ENCODE assay signal across 23 cellular contexts in genomic region chr10:77774940-77775391, GRCh38.
DNase-seq lines count a peak whose midpoint lies in the region; ATAC-seq, FAIRE-seq and TF ChIP-seq lines count a peak whose summit lies in the region.
"Had no signal": no experiment of that assay in that cellular context is flagged by ENCODE, and none has a peak within 500 bp of the region (broad histone marks: within the 10 kb centered on the region; RNA-seq: fewer than 3 reads in every experiment).

No MANE protein-coding gene starts in this region.

- H3K27ac ChIP-seq in right atrium auricular region (no peak overlapping the region), right cardiac atrium (ENCODE audit: low read length) (no peak overlapping the region), neuronal stem cell (replicated peaks; ENCODE audit: low read length) (no peak overlapping the region), GM23248 (no peak overlapping the region)
- H3K27ac ChIP-seq in naive thymus-derived CD4-positive, alpha-beta T cell (ENCODE audit: low read depth, low read length), result no peak overlapping the region
- H3K27ac ChIP-seq: ascending aorta, lower lobe of right lung, uterus had no signal

- H2AFZ ChIP-seq in neuronal stem cell (ENCODE audit: low read length) (no peak overlapping the region), GM23248 (no peak overlapping the region)

- no peak for TF ChIP-seq CTCF in right atrium auricular region (IDR thresholded peaks at IDR 0.05)
- no peak for TF ChIP-seq CTCF in fibroblast of pulmonary artery (IDR thresholded peaks at IDR 0.05; ENCODE audit: low read length, missing control alignments)

- intact Hi-C loops in right cardiac atrium (cut with DNase I), result no loop called here
- intact Hi-C loops in naive thymus-derived CD4-positive, alpha-beta T cell (cut with micrococcal nuclease), result no loop called here

- in situ Hi-C loops in GM23248 (cut with MboI), result no loop called here

- H3K14ac ChIP-seq in neuronal stem cell (ENCODE audit: low read length), result no peak overlapping the region

- H3K4me3 Mint-ChIP-seq in naive thymus-derived CD4-positive, alpha-beta T cell, result no peak overlapping the region
- H3K4me3 Mint-ChIP-seq: activated B cell treated with CpG ODN at 0.5 μM for 24 hours; activated CD4-positive, alpha-beta memory T cell treated with anti-CD3 and anti-CD28 coated beads, Interleukin-2, amount 10 ng/mL, durations not matched to agents 7 days and 5 days; activated naive CD4-positive, alpha-beta T cell treated with anti-CD3 and anti-CD28 coated beads, Interleukin-2, amount 10 ng/mL, durations not matched to agents 7 days and 5 days; naive B cell had no signal

- no peaks in the 10 kb centered on the region for H3K4me1 Mint-ChIP-seq in naive thymus-derived CD4-positive, alpha-beta T cell
- H3K4me1 Mint-ChIP-seq: activated B cell treated with CpG ODN at 0.5 μM for 24 hours; activated CD4-positive, alpha-beta memory T cell treated with anti-CD3 and anti-CD28 coated beads, Interleukin-2, amount 10 ng/mL, durations not matched to agents 7 days and 5 days; activated naive CD4-positive, alpha-beta T cell treated with anti-CD3 and anti-CD28 coated beads, Interleukin-2, amount 10 ng/mL, durations not matched to agents 7 days and 5 days; naive B cell had no signal

- no peak overlapping the region for H4K8ac ChIP-seq in neuronal stem cell (ENCODE audit: low read depth, low read length)

- H2BK120ac ChIP-seq in neuronal stem cell (ENCODE audit: low read depth, low read length), result no peak overlapping the region

- H3K27me3 ChIP-seq in right atrium auricular region (no peaks in the 10 kb centered on the region), right cardiac atrium (ENCODE audit: control insufficient read depth, insufficient read depth) (no peaks in the 10 kb centered on the region), neuronal stem cell (ENCODE audit: control insufficient read depth in 3 of 3, insufficient read depth in 3 of 3, low read depth in 1 of 3, low read length in 3 of 3) (no peaks in the 10 kb centered on the region), GM23248 (replicated peaks; ENCODE audit: insufficient read depth) (no peaks in the 10 kb centered on the region)
- no peaks in the 10 kb centered on the region for H3K27me3 ChIP-seq in naive thymus-derived CD4-positive, alpha-beta T cell (ENCODE audit: control insufficient read depth in 2 of 2, insufficient read depth in 2 of 2, low read length in 2 of 2)
- H3K27me3 ChIP-seq: ascending aorta, BE2C, uterus had no signal

- H3K9me3 ChIP-seq in right atrium auricular region (peaks cover 6 to 14% of the 10 kb centered on the region in 2 donors), right cardiac atrium (ENCODE audit: control insufficient read depth, low read length) (no peaks in the 10 kb centered on the region), neuronal stem cell (replicated peaks in 1 of 2; ENCODE audit: control insufficient read depth in 2 of 2, insufficient read depth in 1 of 2, low read depth in 1 of 2, low read length in 2 of 2) (peaks cover 2 to 7% of the 10 kb centered on the region in 2 donors), GM23248 (ENCODE audit: low read depth) (no peaks in the 10 kb centered on the region)
- H3K9me3 ChIP-seq in naive thymus-derived CD4-positive, alpha-beta T cell (ENCODE audit: control insufficient read depth in 2 of 3, low read length in 3 of 3), result peaks cover 0 to 9% (median 0%) of the 10 kb centered on the region in 3 experiments
- H3K9me3 ChIP-seq: BE2C, uterus had no signal

- ATAC-seq in right cardiac atrium, result no peak
- no peak for ATAC-seq in naive thymus-derived CD4-positive, alpha-beta T cell
- ATAC-seq: lower lobe of right lung had no signal

- POLR2A ChIA-PET in naive thymus-derived CD4-positive, alpha-beta T cell (lab: Charles Lee), result no interaction called here

- H3K79me2 ChIP-seq in GM23248 (ENCODE audit: insufficient read depth), result no peaks in the 10 kb centered on the region

- H3K4me3 ChIP-seq in right atrium auricular region (no peak overlapping the region), right cardiac atrium (ENCODE audit: low read length) (no peak overlapping the region), fibroblast of pulmonary artery (replicated peaks; ENCODE audit: low read depth, low read length) (no peak overlapping the region), neuronal stem cell (ENCODE audit: low read length in 2 of 2) (no peak overlapping the region), GM23248 (no peak overlapping the region)
- H3K4me3 ChIP-seq in naive thymus-derived CD4-positive, alpha-beta T cell (ENCODE audit: low read length), result no peak overlapping the region
- H3K4me3 ChIP-seq: ascending aorta, lower lobe of right lung, uterus had no signal

- H2BK15ac ChIP-seq in neuronal stem cell (ENCODE audit: low read length), result no peak overlapping the region

- H4K91ac ChIP-seq in neuronal stem cell (ENCODE audit: low read depth, low read length, poor library complexity), result no peak overlapping the region

- H3K18ac ChIP-seq in neuronal stem cell (ENCODE audit: low read length), result peak overlapping the region; percentile 7

- peak; percentile 53 for FAIRE-seq in urothelium cell line (lab: Jason Lieb, UNC)
- FAIRE-seq: keratinocyte had no signal

- H3K9me2 ChIP-seq in GM23248 (ENCODE audit: insufficient read depth), result no peaks in the 10 kb centered on the region

- DNase-seq in right atrium auricular region (ENCODE audit: low spot score), result peak; percentile 54
- no peak for DNase-seq in right cardiac atrium
- DNase-seq in fibroblast of pulmonary artery (ENCODE audit: low read depth), result peak; percentile 5
- no peak for DNase-seq in neuronal stem cell (ENCODE audit: low spot score)
- DNase-seq in urothelium cell line (ENCODE audit: low spot score), result no peak
- no peak for DNase-seq in DMS 273 (lab: John Stamatoyannopoulos, UW; ENCODE audit: unreplicated experiment)
- no peak for DNase-seq in naive thymus-derived CD4-positive, alpha-beta T cell
- DNase-seq in GM23248, result no peak
- DNase-seq: activated B cell treated with CpG ODN at 0.5 μM for 24 hours; activated CD4-positive, alpha-beta memory T cell treated with anti-CD3 and anti-CD28 coated beads, Interleukin-2, amount 10 ng/mL, durations not matched to agents 7 days and 5 days; activated naive CD4-positive, alpha-beta T cell treated with anti-CD3 and anti-CD28 coated beads, Interleukin-2, amount 10 ng/mL, durations not matched to agents 7 days and 5 days; activated T-cell treated with anti-CD3 and anti-CD28 coated beads, Interleukin-2, amount 50 U/mL, for 48 hours; BE2C; hippocampal formation; lower lobe of right lung; naive B cell; NCI-H1105; NCI-H510A treated with DMSO at 0.1 percent for 48 hours; stimulated activated CD4-positive, alpha-beta T cell treated with anti-CD3 and anti-CD28 coated beads, Interleukin-12 subunit alpha, Interleukin-12 subunit beta, amount 100 ng/mL, for 4 hours; T1000; uterus had no signal

- H3K27me3 Mint-ChIP-seq in naive thymus-derived CD4-positive, alpha-beta T cell, result peaks cover 0 to 4% (median 2%) of the 10 kb centered on the region in 5 donors
- H3K27me3 Mint-ChIP-seq: activated B cell treated with CpG ODN at 0.5 μM for 24 hours; activated CD4-positive, alpha-beta memory T cell treated with anti-CD3 and anti-CD28 coated beads, Interleukin-2, amount 10 ng/mL, durations not matched to agents 7 days and 5 days; activated naive CD4-positive, alpha-beta T cell treated with anti-CD3 and anti-CD28 coated beads, Interleukin-2, amount 10 ng/mL, durations not matched to agents 7 days and 5 days had no signal

- H2BK5ac ChIP-seq in neuronal stem cell (ENCODE audit: low read length), result no peak overlapping the region

- no peak overlapping the region for H3K27ac Mint-ChIP-seq in naive thymus-derived CD4-positive, alpha-beta T cell
- H3K27ac Mint-ChIP-seq: activated B cell treated with CpG ODN at 0.5 μM for 24 hours; activated CD4-positive, alpha-beta memory T cell treated with anti-CD3 and anti-CD28 coated beads, Interleukin-2, amount 10 ng/mL, durations not matched to agents 7 days and 5 days; activated naive CD4-positive, alpha-beta T cell treated with anti-CD3 and anti-CD28 coated beads, Interleukin-2, amount 10 ng/mL, durations not matched to agents 7 days and 5 days had no signal

- no peaks in the 10 kb centered on the region for H4K20me1 ChIP-seq in GM23248 (ENCODE audit: insufficient read depth)

- H3K9ac ChIP-seq in neuronal stem cell (ENCODE audit: low read depth, low read length, poor library complexity), result no peak overlapping the region
- no peak overlapping the region for H3K9ac ChIP-seq in GM23248

- H2BK12ac ChIP-seq in neuronal stem cell (ENCODE audit: low read length), result no peak overlapping the region

- no peaks in the 10 kb centered on the region for H3F3A ChIP-seq in GM23248 (ENCODE audit: insufficient read depth)

- no peaks in the 10 kb centered on the region for H3K79me1 ChIP-seq in neuronal stem cell (ENCODE audit: low read depth, low read length)

- no peak overlapping the region for H3K4ac ChIP-seq in neuronal stem cell (ENCODE audit: low read length)

- H3K9me3 Mint-ChIP-seq in naive thymus-derived CD4-positive, alpha-beta T cell, result peaks cover 5 to 27% (median 19%) of the 10 kb centered on the region in 11 donors

- H3K36me3 ChIP-seq in right atrium auricular region (no peaks in the 10 kb centered on the region), neuronal stem cell (replicated peaks in 1 of 2; ENCODE audit: control insufficient read depth in 2 of 2, insufficient read depth in 2 of 2, low read length in 2 of 2) (peaks cover 0 to 5% of the 10 kb centered on the region in 2 donors), GM23248 (ENCODE audit: low read depth) (no peaks in the 10 kb centered on the region)
- no peaks in the 10 kb centered on the region for H3K36me3 ChIP-seq in naive thymus-derived CD4-positive, alpha-beta T cell (ENCODE audit: control insufficient read depth in 2 of 3, insufficient read depth in 3 of 3, low read length in 3 of 3)
- H3K36me3 ChIP-seq: BE2C, lower lobe of right lung, uterus had no signal

- H3K36me3 Mint-ChIP-seq in naive thymus-derived CD4-positive, alpha-beta T cell, result peaks cover 0 to 7% (median 3%) of the 10 kb centered on the region in 5 donors
- H3K36me3 Mint-ChIP-seq: activated naive CD4-positive, alpha-beta T cell treated with anti-CD3 and anti-CD28 coated beads, Interleukin-2, amount 10 ng/mL, durations not matched to agents 7 days and 5 days had no signal

- CTCF ChIA-PET in naive thymus-derived CD4-positive, alpha-beta T cell (lab: Charles Lee), result no interaction called here

- no peak overlapping the region for H3K23ac ChIP-seq in neuronal stem cell (ENCODE audit: low read depth, low read length, poor library complexity)

- no peak overlapping the region for H2AK5ac ChIP-seq in neuronal stem cell (ENCODE audit: low read depth, low read length)

- H3K4me2 ChIP-seq in neuronal stem cell (ENCODE audit: insufficient read depth, low read length, poor library complexity, severe bottlenecking), result no peak overlapping the region
- H3K4me2 ChIP-seq in GM23248 (ENCODE audit: unreplicated experiment), result no peak overlapping the region

- H3K4me1 ChIP-seq in right atrium auricular region (no peaks in the 10 kb centered on the region), right cardiac atrium (ENCODE audit: control insufficient read depth, insufficient read depth, low read length) (no peaks in the 10 kb centered on the region), neuronal stem cell (ENCODE audit: control insufficient read depth in 2 of 2, insufficient read depth in 1 of 2, low read depth in 1 of 2, low read length in 2 of 2) (no peaks in the 10 kb centered on the region), GM23248 (ENCODE audit: insufficient read depth) (no peaks in the 10 kb centered on the region)
- H3K4me1 ChIP-seq in naive thymus-derived CD4-positive, alpha-beta T cell (ENCODE audit: control insufficient read depth in 2 of 2, insufficient read depth in 2 of 2, low read length in 2 of 2), result no peaks in the 10 kb centered on the region
- H3K4me1 ChIP-seq: ascending aorta, BE2C, lower lobe of right lung, uterus had no signal

- 68% methylated on average over 1 of the region's 1 CpG for WGBS in right cardiac atrium
- WGBS in neuronal stem cell (ENCODE audit: extremely low coverage in 2 of 2, insufficient read length in 2 of 2, insufficient replicate concordance in 1 of 2), 2 donors, result no CpG with 5 or more reads among the region's 1 CpG
- 100% methylated on average over 1 of the region's 1 CpG for WGBS in GM23248 (ENCODE audit: low coverage in 1 of 2, low lambda C conversion rate in 2 of 2, missing lambda C conversion rate in 2 of 2), 2 experiments

Comparison
In these comparisons a context has a peak if more than half of its experiments do, and no peak if none do; other contexts are left out.
1. DNase-seq: peak in right atrium auricular region (single experiment) and fibroblast of pulmonary artery (single experiment); none in right cardiac atrium (0 of 3), neuronal stem cell (single experiment), urothelium cell line (single experiment), DMS 273 (single experiment), naive thymus-derived CD4-positive, alpha-beta T cell (0 of 9) and GM23248 (single experiment).